25 cellular contexts compared by ENCODE assay signal in genomic region chr2:235520787-235521186, GRCh38.
"Had no signal": no experiment of that assay in that cellular context is flagged by ENCODE, and none has a peak within 500 bp of the region (broad histone marks: within the 10 kb centered on the region; RNA-seq: fewer than 3 reads in every experiment).

No MANE protein-coding gene starts in this region.

- H3K4me2 ChIP-seq: neural progenitor cell, smooth muscle cell had no signal

- H3K4me3 ChIP-seq: colonic mucosa, heart right ventricle, left lung, mucosa of descending colon, neural progenitor cell, right lobe of liver, smooth muscle cell, suprapubic skin had no signal

- H3K36me3 ChIP-seq: colonic mucosa, heart right ventricle, left lung, neural progenitor cell, right lobe of liver, suprapubic skin had no signal

- H3K9ac ChIP-seq: neural progenitor cell, parathyroid adenoma had no signal

- H3K27ac ChIP-seq: colonic mucosa, epithelial cell of prostate, foreskin keratinocyte, heart right ventricle, left lung, neural progenitor cell, parathyroid adenoma, right lobe of liver, suprapubic skin had no signal

- H3K9me3 ChIP-seq: colonic mucosa, heart right ventricle, left lung, mucosa of descending colon, right lobe of liver, suprapubic skin had no signal

- DNase-seq: colonic mucosa; effector CD8-positive, alpha-beta T cell; endodermal cell; foreskin keratinocyte; glutamatergic neuron; heart right ventricle; hippocampal formation; left cardiac atrium; mesenchymal stem cell; mucosa of descending colon; naive B cell; right lobe of liver; stimulated activated CD4-positive, alpha-beta T cell treated with anti-CD3 and anti-CD28 coated beads, Interleukin-12 subunit alpha, Interleukin-12 subunit beta, amount 100 ng/mL, for 4 hours; stimulated activated CD4-positive, alpha-beta T cell treated with anti-CD3 and anti-CD28 coated beads, Interleukin-1b, Interleukin-23, amount 100 ng/mL, for 48 hours; stimulated activated CD4-positive, alpha-beta T cell treated with anti-CD3 and anti-CD28 coated beads, Interleukin-4, amount 100 ng/mL, for 1 hour; stimulated activated CD8-positive, alpha-beta memory T cell treated with anti-CD3 and anti-CD28 coated beads, Interleukin-4, amount 100 ng/mL, for 48 hours; stimulated activated naive CD4-positive, alpha-beta T cell; stimulated activated naive CD8-positive, alpha-beta T cell treated with anti-CD3 and anti-CD28 coated beads, Interleukin-15, amount 100 ng/mL, for 72 hours had no signal

- ATAC-seq: esophagus mucosa; foreskin keratinocyte; heart right ventricle; left cardiac atrium; left lung; mucosa of descending colon; stimulated activated naive CD8-positive, alpha-beta T cell treated with anti-CD3 and anti-CD28 coated beads, Interleukin-15, amount 100 ng/mL, for 72 hours had no signal

- H3K27me3 ChIP-seq: colonic mucosa, foreskin keratinocyte, heart right ventricle, left lung, neural progenitor cell, right lobe of liver, suprapubic skin had no signal

- H2AFZ ChIP-seq: neural progenitor cell, parathyroid adenoma had no signal
